Comparison of ENCODE assay signal across 22 cellular contexts in genomic region chr2:217743980-217744761, GRCh38.
A peak's percentile ranks its signal among the peaks of the same experiment; 100 is the strongest.
DNase-seq lines count a peak whose midpoint lies in the region; ATAC-seq and TF ChIP-seq lines count a peak whose summit lies in the region.
"Had no signal": no experiment of that assay in that cellular context is flagged by ENCODE, and none has a peak within 500 bp of the region (broad histone marks: within the 10 kb centered on the region; RNA-seq: fewer than 3 reads in every experiment).

No MANE protein-coding gene starts in this region.

- H3K9me3 Mint-ChIP-seq in endodermal cell: peaks cover 2% of the 10 kb centered on the region
- H3K9me3 Mint-ChIP-seq: activated T-helper 17 cell treated with anti-CD3 and anti-CD28 coated beads, Interleukin-2, amount 50 U/mL, for 72 hours; stimulated activated memory B cell treated with anti-CD40 and anti-IgM and Interleukin-4, amounts not matched to agents 10 μg/mL and 1 μg/mL and 100 μg/mL, for 72 hours; T-cell had no signal

- H3K36me3 ChIP-seq in endodermal cell (ENCODE audit: control insufficient read depth, insufficient read depth, low read length): no peaks in the 10 kb centered on the region
- no peaks in the 10 kb centered on the region for H3K36me3 ChIP-seq in lung (ENCODE audit: control insufficient read depth in 2 of 2, insufficient read depth in 2 of 2, low read length in 2 of 2)
- H3K36me3 ChIP-seq: adrenal gland, left lung had no signal

- H3K36me3 Mint-ChIP-seq in endodermal cell (ENCODE audit: low read depth): no peaks in the 10 kb centered on the region
- H3K36me3 Mint-ChIP-seq: CD14-positive monocyte; stimulated activated memory B cell treated with anti-CD40 and anti-IgM and Interleukin-4, amounts not matched to agents 10 μg/mL and 1 μg/mL and 100 μg/mL, for 72 hours; T-cell had no signal

- H3K4me1 ChIP-seq in endodermal cell (ENCODE audit: control insufficient read depth, insufficient read depth, low read length) (no peaks in the 10 kb centered on the region), lung (ENCODE audit: control insufficient read depth in 2 of 2, insufficient read depth in 2 of 2, low read length in 2 of 2) (peaks cover 0 to 2% of the 10 kb centered on the region in 2 donors)
- H3K4me1 ChIP-seq: left lung had no signal

- 93 to 100% methylated on average over 2 to 6 of the region's 6 CpGs for WGBS in endodermal cell (ENCODE audit: insufficient coverage in 1 of 2, insufficient read length in 1 of 2), 2 experiments
- 88 to 94% methylated on average over 6 of the region's 6 CpGs for WGBS in lung, 2 donors

- H3K4me3 Mint-ChIP-seq in endodermal cell: no peak overlapping the region
- H3K4me3 Mint-ChIP-seq: activated T-helper 17 cell treated with anti-CD3 and anti-CD28 coated beads, Interleukin-2, amount 50 U/mL, for 72 hours; CD14-positive monocyte; naive B cell; stimulated activated memory B cell treated with anti-CD40 and anti-IgM and Interleukin-4, amounts not matched to agents 10 μg/mL and 1 μg/mL and 100 μg/mL, for 72 hours; T-cell had no signal

- H3K27ac ChIP-seq in endodermal cell (ENCODE audit: low read depth, low read length): no peak overlapping the region
- H3K27ac ChIP-seq in lung (ENCODE audit: low read depth in 1 of 2, low read length in 1 of 2): no peak overlapping the region
- H3K27ac ChIP-seq in substantia nigra (ENCODE audit: low read depth, low read length, poor library complexity, severe bottlenecking): peak overlapping the region; percentile 10
- H3K27ac ChIP-seq: KMS-11, left lung, VCaP had no signal

- H3K4me3 ChIP-seq in endodermal cell (ENCODE audit: low read length) (no peak overlapping the region), lung (no peak overlapping the region)
- H3K4me3 ChIP-seq: adrenal gland, left lung had no signal

- TF ChIP-seq CTCF in endodermal cell (conservative IDR thresholded peaks at IDR 0.05): no peak
- TF ChIP-seq CTCF in lung (IDR thresholded peaks at IDR 0.05; ENCODE audit: control extremely low read depth, extremely low read depth): no peak

- H3K4me1 Mint-ChIP-seq in endodermal cell: no peaks in the 10 kb centered on the region
- H3K4me1 Mint-ChIP-seq: activated T-helper 17 cell treated with anti-CD3 and anti-CD28 coated beads, Interleukin-2, amount 50 U/mL, for 72 hours; T-cell had no signal

- no peak overlapping the region for H3K27ac Mint-ChIP-seq in endodermal cell
- H3K27ac Mint-ChIP-seq: activated T-helper 17 cell treated with anti-CD3 and anti-CD28 coated beads, Interleukin-2, amount 50 U/mL, for 72 hours; naive B cell; stimulated activated memory B cell treated with anti-CD40 and anti-IgM and Interleukin-4, amounts not matched to agents 10 μg/mL and 1 μg/mL and 100 μg/mL, for 72 hours; T-cell had no signal

- peaks cover 5% of the 10 kb centered on the region for H3K27me3 Mint-ChIP-seq in endodermal cell (ENCODE audit: insufficient read depth)
- H3K27me3 Mint-ChIP-seq: activated T-helper 17 cell treated with anti-CD3 and anti-CD28 coated beads, Interleukin-2, amount 50 U/mL, for 72 hours; stimulated activated memory B cell treated with anti-CD40 and anti-IgM and Interleukin-4, amounts not matched to agents 10 μg/mL and 1 μg/mL and 100 μg/mL, for 72 hours; T-cell had no signal

- H3K9me3 ChIP-seq in endodermal cell (ENCODE audit: control insufficient read depth, low read length): no peaks in the 10 kb centered on the region
- H3K9me3 ChIP-seq in lung (ENCODE audit: control insufficient read depth in 2 of 2, insufficient read depth in 1 of 2, low read length in 1 of 2): peaks cover 0 to 2% of the 10 kb centered on the region in 2 donors
- H3K9me3 ChIP-seq: adrenal gland, left lung had no signal

- no peak for ATAC-seq in lung (ENCODE audit: insufficient read depth, low FRiP score)
- ATAC-seq in HG02642 (IDR thresholded peaks at IDR 0.05; ENCODE audit: poor library complexity, unreplicated experiment): no peak
- no peak for ATAC-seq in GM21360 (IDR thresholded peaks at IDR 0.05; ENCODE audit: unreplicated experiment)
- ATAC-seq: activated T-helper 17 cell treated with anti-CD3 and anti-CD28 coated beads, Interleukin-2, amount 50 U/mL, for 72 hours; left lung; stimulated activated memory B cell treated with anti-CD40 and anti-IgM and Interleukin-4, amounts not matched to agents 10 μg/mL and 1 μg/mL and 100 μg/mL, for 72 hours; T-cell had no signal

- peaks cover 6% of the 10 kb centered on the region for H3K27me3 ChIP-seq in endodermal cell (ENCODE audit: control insufficient read depth, insufficient read depth, low read length, poor library complexity, severe bottlenecking)
- H3K27me3 ChIP-seq in lung (ENCODE audit: control insufficient read depth, insufficient read depth): no peaks in the 10 kb centered on the region
- H3K27me3 ChIP-seq: adrenal gland, left lung had no signal

- no peak overlapping the region for H3K9ac ChIP-seq in endodermal cell (ENCODE audit: extremely low read depth, low read length, poor library complexity, severe bottlenecking)
- H3K9ac ChIP-seq: KMS-11 had no signal

- DNase-seq in NCI-H2171 treated with DMSO at 0.1 percent for 48 hours (lab: John Stamatoyannopoulos, UW) (peak; percentile 23), NCI-H2171 (lab: John Stamatoyannopoulos, UW) (no peak), endodermal cell (peak; percentile 16), lung (ENCODE audit: low spot score) (peak; percentile 27), substantia nigra (lab: John Stamatoyannopoulos, UW) (peak in 19 of 49 donors; percentile 20 to 69 (median 38)), AG08396 (ENCODE audit: low spot score) (no peak)
- DNase-seq: 8988T; central memory CD4-positive, alpha-beta T cell; DMS79; left lung; naive B cell; SHP77; stimulated activated CD4-positive, alpha-beta T cell treated with anti-CD3 and anti-CD28 coated beads, Interleukin-12 subunit alpha, Interleukin-12 subunit beta, amount 100 ng/mL, for 4 hours; T-cell had no signal

Comparison
In these comparisons a context has a peak if more than half of its experiments do, and no peak if none do; other contexts are left out.
1. DNase-seq: peak in NCI-H2171 treated with DMSO at 0.1 percent for 48 hours (single experiment), endodermal cell (single experiment) and lung (single experiment); none in NCI-H2171 (single experiment) and AG08396 (single experiment).